Comparison of ENCODE assay signal across 9 cellular contexts in the genomic region with DNA sequence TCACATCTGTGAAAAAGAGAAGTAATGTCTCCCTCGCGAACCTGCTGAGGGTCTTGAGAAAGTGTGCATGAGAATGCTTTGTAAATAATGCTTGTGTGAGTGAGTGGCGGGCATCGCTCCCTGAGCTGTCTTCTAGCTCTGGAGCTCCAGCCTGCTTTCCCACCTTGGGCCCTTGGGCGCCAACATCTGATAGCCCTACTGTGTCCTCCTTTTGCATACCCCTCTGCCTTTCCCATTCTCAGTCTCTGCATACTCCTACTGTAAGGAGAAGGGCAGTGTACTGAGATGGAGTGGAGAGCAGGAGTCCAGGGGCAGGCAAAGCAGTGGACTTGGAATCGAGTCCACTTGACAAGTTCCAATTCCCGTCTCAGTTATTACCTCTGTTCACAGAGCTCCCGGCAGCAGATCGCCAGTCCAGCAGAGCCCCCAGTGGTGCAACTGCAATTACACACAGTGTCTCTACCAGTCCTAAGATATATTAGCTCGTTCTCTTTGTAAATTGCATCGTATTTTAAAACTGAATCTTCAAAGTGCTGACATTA.
A peak's percentile ranks its signal among the peaks of the same experiment; 100 is the strongest.
DNase-seq lines count a peak whose midpoint lies in the region; ATAC-seq and TF ChIP-seq lines count a peak whose summit lies in the region.
"Had no signal": no experiment of that assay in that cellular context is flagged by ENCODE, and none has a peak within 500 bp of the region (broad histone marks: within the 10 kb centered on the region; RNA-seq: fewer than 3 reads in every experiment).

No MANE protein-coding gene starts in this region.

- H3K4me3 ChIP-seq in AG09309 (ENCODE audit: control insufficient read depth, low read depth, low read length) = no peak overlapping the region
- H3K4me3 ChIP-seq in OCI-LY3 (ENCODE audit: low read length) = peak overlapping the region; percentile 56
- no peak overlapping the region for H3K4me3 ChIP-seq in foreskin fibroblast (ENCODE audit: low read depth in 1 of 2, low read length in 2 of 2)

- H4K20me1 ChIP-seq in OCI-LY3 (ENCODE audit: insufficient read depth, low read length) = no peaks in the 10 kb centered on the region

- H3K36me3 ChIP-seq in OCI-LY3 (replicated peaks; ENCODE audit: low read depth, low read length) = no peaks in the 10 kb centered on the region

- ATAC-seq in GM21786 (IDR thresholded peaks at IDR 0.05; ENCODE audit: unreplicated experiment) = no peak
- ATAC-seq in GM18511 (IDR thresholded peaks at IDR 0.05; ENCODE audit: unreplicated experiment) = no peak
- ATAC-seq: Right ventricle myocardium inferior had no signal

- H3K4me1 ChIP-seq in OCI-LY3 (ENCODE audit: low read length) = peaks cover 31% of the 10 kb centered on the region

- peak overlapping the region; percentile 55 for H3K9ac ChIP-seq in OCI-LY3 (ENCODE audit: low read length)

- TF ChIP-seq CTCF in AG09309 (IDR thresholded peaks at IDR 0.05; ENCODE audit: control insufficient read depth, insufficient read depth, low read depth, low read length, missing control alignments) = peak; percentile 17
- TF ChIP-seq CTCF in GM10248 (IDR thresholded peaks at IDR 0.05; ENCODE audit: control extremely low read depth, extremely low read depth, low read depth, missing control alignments) = peak; percentile 25
- peak; percentile 47 for TF ChIP-seq CTCF in OCI-LY3 (IDR thresholded peaks at IDR 0.05; ENCODE audit: low read depth, low read length)
- peak; percentile 7 for TF ChIP-seq CTCF in foreskin fibroblast (IDR thresholded peaks at IDR 0.05; ENCODE audit: low read depth, low read length)

- peak overlapping the region; percentile 96 for H2AFZ ChIP-seq in OCI-LY3 (ENCODE audit: low read depth, low read length)

- peak overlapping the region; percentile 71 for H3K27ac ChIP-seq in OCI-LY3 (ENCODE audit: low read length)

- CTCF ChIA-PET in GM10248 (lab: Yijun Ruan, JAX) = interaction anchor here (0.8 to 6.4 kb wide), 22 partner anchors 10 to 1213 kb away, joined by 3 to 123 read pairs (median 5); no protein-coding TSS in a partner anchor

- peak overlapping the region; percentile 82 for H3K4me2 ChIP-seq in OCI-LY3 (ENCODE audit: low read length)

- H3K79me2 ChIP-seq in OCI-LY3 (ENCODE audit: low read length) = no peaks in the 10 kb centered on the region

- H3K9me3 ChIP-seq in OCI-LY3 (ENCODE audit: insufficient read depth, low read length) = no peaks in the 10 kb centered on the region

- DNase-seq in AG09309 (ENCODE audit: low read depth) = no peak
- DNase-seq in GM10248 (ENCODE audit: extremely low spot score) = no peak
- DNase-seq in foreskin fibroblast = peak in 1 of 2 donors; percentile 8
- no peak for DNase-seq in cerebellar cortex (ENCODE audit: low spot score)
- DNase-seq in HK-2 (ENCODE audit: unreplicated experiment) = no peak

- POLR2A ChIA-PET in GM10248 (lab: Yijun Ruan, JAX) = interaction anchor here (0.6 to 1.5 kb wide), 5 partner anchors 51 to 454 kb away, joined by 3 to 4 read pairs (median 4); a partner anchor contains a TSS

- peaks cover 16% of the 10 kb centered on the region; the same call in 1 of the 2 replicates for H3K27me3 ChIP-seq in OCI-LY3 (ENCODE audit: low read depth, low read length)
